In genomic region chr3:8503461-8503860, GRCh38 we compare ENCODE assay signal across 11 cellular contexts. TPM values are rescaled to one million over a fixed set of nuclear protein-coding genes. Genes with fewer than 3 reads are reported as not detected.
DNase-seq lines count a peak whose midpoint lies in the region; ATAC-seq, FAIRE-seq and TF ChIP-seq lines count a peak whose summit lies in the region.
"Had no signal": no experiment of that assay in that cellular context is flagged by ENCODE, and none has a peak within 500 bp of the region (broad histone marks: within the 10 kb centered on the region; RNA-seq: fewer than 3 reads in every experiment).

No MANE protein-coding gene starts in this region.

- peak; percentile 33 for ATAC-seq in HG03378 (IDR thresholded peaks at IDR 0.05; ENCODE audit: unreplicated experiment)
- ATAC-seq in left lobe of liver = no peak

- DNase-seq in BJ (ENCODE audit: low read depth) (no peak), ovary (no peak), NK-92 (lab: John Stamatoyannopoulos, UW; ENCODE audit: unreplicated experiment) (no peak), GM19239 (ENCODE audit: insufficient read length, low spot score) (no peak), left lobe of liver (ENCODE audit: low spot score) (no peak)
- no peak for DNase-seq in activated CD8-positive, alpha-beta memory T cell treated with anti-CD3 and anti-CD28 coated beads, Interleukin-2, amount 50 U/mL, for 48 hours
- DNase-seq: activated CD4-positive, CD25-positive, alpha-beta regulatory T cell treated with anti-CD3 and anti-CD28 coated beads, Interleukin-2, amount 50 U/mL, for 72 hours; EL; NCI-H748 treated with DMSO at 0.1 percent for 48 hours had no signal

- TF ChIP-seq EP300 in ovary (IDR thresholded peaks at IDR 0.05) = no peak

- H3K36me3 ChIP-seq in BJ (ENCODE audit: control insufficient read depth, insufficient read depth, low read length) (peaks cover 3% of the 10 kb centered on the region), duodenal mucosa (ENCODE audit: control insufficient read depth in 1 of 2, insufficient read depth in 2 of 2, low read length in 2 of 2) (no peaks in the 10 kb centered on the region), ovary (no peaks in the 10 kb centered on the region)

- intact Hi-C loops in ovary (cut with DNase I) = loop anchor here in 3 of 4 donors (10.0 kb wide), 2 partner anchors 51 to 59 kb away; no protein-coding TSS in a partner anchor

- CTCF ChIA-PET in BJ (lab: Yijun Ruan, JAX) = interaction anchor here (1.0 to 7.0 kb wide), 9 partner anchors 10 to 104 kb away, joined by 3 to 44 read pairs (median 4); no protein-coding TSS in a partner anchor

- H3K27ac ChIP-seq in duodenal mucosa (ENCODE audit: low read depth, low read length) (peak overlapping the region; percentile 15), ovary (peak overlapping the region in 1 of 2 donors; percentile 59)

- POLR2A ChIA-PET in BJ (lab: Charles Lee) = no interaction called here

- H3K4me3 ChIP-seq in BJ (ENCODE audit: low read depth, low read length) (peak overlapping the region; percentile 46), duodenal mucosa (ENCODE audit: low read depth in 1 of 2, low read length in 2 of 2) (peak overlapping the region; percentile 18 to 38), ovary (peak overlapping the region; percentile 30)

- no peaks in the 10 kb centered on the region for H3K9me3 ChIP-seq in duodenal mucosa (ENCODE audit: control insufficient read depth in 1 of 2, low read length in 2 of 2)
- no peaks in the 10 kb centered on the region for H3K9me3 ChIP-seq in ovary

- TF ChIP-seq CTCF in BJ (IDR thresholded peaks at IDR 0.05; ENCODE audit: insufficient read depth, low read depth, low read length) (no peak), ovary (IDR thresholded peaks at IDR 0.05) (no peak)

- TF ChIP-seq POLR2A in ovary (IDR thresholded peaks at IDR 0.05) = no peak

- peak overlapping the region in 1 of 2 donors; percentile 4 for H3K9ac ChIP-seq in duodenal mucosa (ENCODE audit: low read depth in 1 of 2, low read length in 2 of 2)

- peaks cover 12 to 28% of the 10 kb centered on the region in 2 donors for H3K4me1 ChIP-seq in duodenal mucosa (ENCODE audit: control insufficient read depth in 1 of 2, insufficient read depth in 2 of 2, low read length in 2 of 2)
- peaks cover 18% of the 10 kb centered on the region for H3K4me1 ChIP-seq in ovary (ENCODE audit: insufficient read depth)

- no peak for FAIRE-seq in GM19239 (lab: Jason Lieb, UNC)

- WGBS in ovary, 3 donors = 4 to 30% (median 16%) methylated on average over 1 of the region's 1 CpG

- no peaks in the 10 kb centered on the region for H3K27me3 ChIP-seq in BJ (ENCODE audit: control insufficient read depth, insufficient read depth, low read length)
- H3K27me3 ChIP-seq in duodenal mucosa (ENCODE audit: control insufficient read depth in 1 of 2, insufficient read depth in 2 of 2, low read length in 2 of 2) = no peaks in the 10 kb centered on the region
- H3K27me3 ChIP-seq in ovary = no peaks in the 10 kb centered on the region

RNA-seq across cellular contexts. Expression of gene LMCD1, which starts 1.8 kb away (rescaled TPM):
- polyA plus RNA-seq in BJ (2011; rRNA removed) = 157 and 168 TPM in 2 replicates
- 62.4 and 83.3 TPM in 2 replicates for polyA minus RNA-seq in BJ (2011; rRNA and poly(A)+ RNA removed)
- 100 to 1,000 TPM in 5 of 7 donors, 10 to 100 TPM in 2; 42.1 to 146 (median 124) TPM for total RNA-seq in ovary
- polyA plus RNA-seq in ovary = 100 to 1,000 TPM; 127 to 133 TPM
- total RNA-seq in left lobe of liver = 2.9 TPM

Comparison
In these comparisons a context has a peak if more than half of its experiments do, and no peak if none do; other contexts are left out.
1. RNA of gene LMCD1, which starts 1.8 kb away (total RNA-seq): 42.1 to 146 TPM in ovary; 2.9 TPM in left lobe of liver (single experiment); every median in the first group is over 10 times any median in the second.
2. Peak in every context shown above with its lines, with median percentiles within 50 percentile points of each other: H3K4me3 ChIP-seq.